Comparison of ENCODE assay signal across 27 cellular contexts in genomic region chr10:70765794-70766594, GRCh38. TPM values are rescaled to one million over a fixed set of nuclear protein-coding genes. Genes with fewer than 3 reads are reported as not detected.
"Had no signal": no experiment of that assay in that cellular context is flagged by ENCODE, and none has a peak within 500 bp of the region (broad histone marks: within the 10 kb centered on the region; RNA-seq: fewer than 3 reads in every experiment).

No MANE protein-coding gene starts in this region.

- H3K27ac Mint-ChIP-seq: activated B cell treated with CpG ODN at 0.5 μM for 24 hours; activated CD4-positive, alpha-beta T cell treated with anti-CD3 and anti-CD28 coated beads, Interleukin-2, amount 10 ng/mL, durations not matched to agents 24 days and 14 days; activated CD8-positive, alpha-beta T cell treated with anti-CD3 and anti-CD28 coated beads for 36 hours; brain; stimulated activated naive CD8-positive, alpha-beta T cell treated with anti-CD3 and anti-CD28 coated beads, Interleukin-15, amount 100 ng/mL, for 72 hours; T-helper 1 cell treated with Interleukin-12 subunit alpha and Interleukin-12 subunit beta and Interleukin-4 antibody, amounts not matched to agents 30 μg/mL and 1 μg/mL, for 36 hours had no signal

- DNase-seq: activated B cell treated with CpG ODN at 0.5 μM for 24 hours; activated CD4-positive, alpha-beta T cell treated with anti-CD3 and anti-CD28 coated beads, Interleukin-2, amount 10 ng/mL, durations not matched to agents 24 days and 14 days; activated CD8-positive, alpha-beta T cell treated with anti-CD3 and anti-CD28 coated beads for 36 hours; activated gamma-delta T cell; activated naive CD4-positive, alpha-beta T cell treated with anti-CD3 and anti-CD28 coated beads, Interleukin-2, amount 50 U/mL, for 16 hours; activated T-cell treated with anti-CD3 and anti-CD28 coated beads, Interleukin-2, amount 50 U/mL, for 48 hours; caudate nucleus; effector memory CD4-positive, alpha-beta T cell; foreskin keratinocyte; naive thymus-derived CD4-positive, alpha-beta T cell; ovary; psoas muscle; stimulated activated CD4-positive, alpha-beta T cell treated with anti-CD3 and anti-CD28 coated beads, Interleukin-1b, Interleukin-23, amount 100 ng/mL, for 48 hours; stimulated activated naive CD8-positive, alpha-beta T cell treated with anti-CD3 and anti-CD28 coated beads, Interleukin-15, amount 100 ng/mL, for 72 hours; testis had no signal

- H3K4me3 Mint-ChIP-seq: activated B cell treated with CpG ODN at 0.5 μM for 24 hours; activated CD4-positive, alpha-beta T cell treated with anti-CD3 and anti-CD28 coated beads, Interleukin-2, amount 10 ng/mL, durations not matched to agents 24 days and 14 days; activated CD8-positive, alpha-beta T cell treated with anti-CD3 and anti-CD28 coated beads for 36 hours; brain; naive thymus-derived CD4-positive, alpha-beta T cell; stimulated activated naive CD8-positive, alpha-beta T cell treated with anti-CD3 and anti-CD28 coated beads, Interleukin-15, amount 100 ng/mL, for 72 hours; T-helper 1 cell treated with Interleukin-12 subunit alpha and Interleukin-12 subunit beta and Interleukin-4 antibody, amounts not matched to agents 30 μg/mL and 1 μg/mL, for 36 hours had no signal

- H3K9me3 Mint-ChIP-seq: activated CD8-positive, alpha-beta T cell treated with anti-CD3 and anti-CD28 coated beads for 36 hours had no signal

- H3K27me3 Mint-ChIP-seq: activated B cell treated with CpG ODN at 0.5 μM for 24 hours; activated CD8-positive, alpha-beta T cell treated with anti-CD3 and anti-CD28 coated beads for 36 hours had no signal

- H3K4me1 Mint-ChIP-seq: activated B cell treated with CpG ODN at 0.5 μM for 24 hours; activated CD4-positive, alpha-beta T cell treated with anti-CD3 and anti-CD28 coated beads, Interleukin-2, amount 10 ng/mL, durations not matched to agents 24 days and 14 days; stimulated activated naive CD8-positive, alpha-beta T cell treated with anti-CD3 and anti-CD28 coated beads, Interleukin-15, amount 100 ng/mL, for 72 hours had no signal

- ATAC-seq: activated CD8-positive, alpha-beta T cell treated with anti-CD3 and anti-CD28 coated beads for 36 hours; foreskin keratinocyte; left lobe of liver; naive thymus-derived CD4-positive, alpha-beta T cell; psoas muscle; stimulated activated naive CD8-positive, alpha-beta T cell treated with anti-CD3 and anti-CD28 coated beads, Interleukin-15, amount 100 ng/mL, for 72 hours had no signal

RNA-seq across cellular contexts. Expression of gene TBATA, which starts 19.2 kb away (rescaled TPM):
- total RNA-seq: activated B cell treated with CpG ODN at 0.5 μM for 24 hours; activated CD4-positive, alpha-beta T cell treated with anti-CD3 and anti-CD28 coated beads, Interleukin-2, amount 10 ng/mL, durations not matched to agents 24 days and 14 days; activated CD8-positive, alpha-beta T cell treated with anti-CD3 and anti-CD28 coated beads for 36 hours; aorta; dermis microvascular lymphatic vessel endothelial cell; foreskin keratinocyte; glomerular endothelial cell; kidney epithelial cell; left lobe of liver; lung; naive thymus-derived CD4-positive, alpha-beta T cell; ovary; psoas muscle; right atrium auricular region; skeletal muscle tissue; upper lobe of left lung had no signal
- polyA plus RNA-seq: aorta; esophagus; foreskin keratinocyte; lung; naive thymus-derived CD4-positive, alpha-beta T cell; ovary; psoas muscle had no signal
